26 cellular contexts compared by ENCODE assay signal in genomic region chr10:77201135-77202111, GRCh38.
A peak's percentile ranks its signal among the peaks of the same experiment; 100 is the strongest.
DNase-seq lines count a peak whose midpoint lies in the region; ATAC-seq and TF ChIP-seq lines count a peak whose summit lies in the region.
"Had no signal": no experiment of that assay in that cellular context is flagged by ENCODE, and none has a peak within 500 bp of the region (broad histone marks: within the 10 kb centered on the region; RNA-seq: fewer than 3 reads in every experiment).

No MANE protein-coding gene starts in this region.

- H3K27me3 Mint-ChIP-seq in nephron (ENCODE audit: low read depth), result peaks cover 8% of the 10 kb centered on the region

- peaks cover 21% of the 10 kb centered on the region for H3K4me1 Mint-ChIP-seq in nephron
- H3K4me1 Mint-ChIP-seq: naive B cell; stimulated activated naive CD8-positive, alpha-beta T cell treated with anti-CD3 and anti-CD28 coated beads, Interleukin-15, amount 100 ng/mL, for 72 hours had no signal

- no peaks in the 10 kb centered on the region for H3K36me3 Mint-ChIP-seq in nephron (ENCODE audit: low read depth)
- H3K36me3 Mint-ChIP-seq: naive B cell had no signal

- H3K4me3 ChIP-seq in LNCaP clone FGC (ENCODE audit: low read depth, low read length), result no peak overlapping the region
- H3K4me3 ChIP-seq: breast epithelium, coronary artery, lung, SK-N-MC, upper lobe of right lung had no signal

- ATAC-seq in GM18870 (IDR thresholded peaks at IDR 0.05; ENCODE audit: unreplicated experiment) (no peak), GM21367 (IDR thresholded peaks at IDR 0.05; ENCODE audit: unreplicated experiment) (no peak), HG03565 (IDR thresholded peaks at IDR 0.05; ENCODE audit: unreplicated experiment) (no peak)
- ATAC-seq: stimulated activated naive CD8-positive, alpha-beta T cell treated with anti-CD3 and anti-CD28 coated beads, Interleukin-15, amount 100 ng/mL, for 72 hours; upper lobe of right lung had no signal

- TF ChIP-seq CTCF in LNCaP clone FGC (IDR thresholded peaks at IDR 0.05; ENCODE audit: control insufficient read depth, extremely low read depth, insufficient read depth) (no peak), nephron (IDR thresholded peaks at IDR 0.05; ENCODE audit: unreplicated experiment in 3 of 3) (no peak)

- peak overlapping the region; percentile 42 to 56 (median 53) for H3K27ac Mint-ChIP-seq in nephron
- H3K27ac Mint-ChIP-seq: naive B cell; stimulated activated naive CD8-positive, alpha-beta T cell treated with anti-CD3 and anti-CD28 coated beads, Interleukin-15, amount 100 ng/mL, for 72 hours had no signal

- no peak overlapping the region for H3K4me3 Mint-ChIP-seq in nephron
- H3K4me3 Mint-ChIP-seq: naive B cell; stimulated activated naive CD8-positive, alpha-beta T cell treated with anti-CD3 and anti-CD28 coated beads, Interleukin-15, amount 100 ng/mL, for 72 hours had no signal

- H3K9me3 Mint-ChIP-seq in nephron, result peaks cover 5% of the 10 kb centered on the region

- DNase-seq in EH (ENCODE audit: low read depth) (peak; percentile 61), LNCaP clone FGC (ENCODE audit: low read depth) (peak; percentile 27), fibroblast of peridontal ligament (ENCODE audit: extremely low read depth) (peak; percentile 45), DMS 273 (lab: John Stamatoyannopoulos, UW; ENCODE audit: unreplicated experiment) (no peak)
- DNase-seq: activated CD8-positive, alpha-beta memory T cell treated with anti-CD3 and anti-CD28 coated beads, Interleukin-2, amount 50 U/mL, for 48 hours; activated effector memory CD4-positive, alpha-beta T cell treated with Interleukin-2 at 50 U/mL for 16 hours; COR-L47; DMS79 treated with DMSO at 0.1 percent for 48 hours; hippocampal formation; Karpas-422; naive B cell; NCI-H1048; NCI-H2029 treated with DMSO at 0.1 percent for 48 hours; NCI-H524; occipital lobe; RPMI8226; stimulated activated naive CD8-positive, alpha-beta T cell treated with anti-CD3 and anti-CD28 coated beads, Interleukin-15, amount 100 ng/mL, for 72 hours; upper lobe of right lung had no signal
